ENCODE assay signal across 16 cellular contexts in the genomic region with DNA sequence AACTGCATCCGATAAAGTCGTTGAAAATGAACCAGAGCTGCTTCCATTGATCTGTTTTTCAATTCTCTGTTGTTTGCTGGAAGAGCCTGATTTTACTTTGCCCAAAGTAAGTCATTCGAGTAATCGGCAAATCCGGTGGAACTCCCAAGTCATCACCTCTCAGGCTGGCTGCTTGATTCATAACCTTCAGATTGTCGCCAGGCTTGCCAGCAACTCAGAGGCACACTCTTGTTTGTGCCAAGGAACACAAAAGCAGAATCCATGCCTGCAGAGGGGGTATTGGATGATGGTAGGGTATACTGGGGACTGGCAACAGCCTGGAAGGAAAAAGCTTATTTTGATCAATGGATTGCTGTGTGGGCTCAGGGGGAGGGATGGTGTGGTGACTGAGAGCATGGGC.
A peak's percentile ranks its signal among the peaks of the same experiment; 100 is the strongest.
DNase-seq lines count a peak whose midpoint lies in the region; ATAC-seq lines count a peak whose summit lies in the region.
"Had no signal": no experiment of that assay in that cellular context is flagged by ENCODE, and none has a peak within 500 bp of the region (broad histone marks: within the 10 kb centered on the region; RNA-seq: fewer than 3 reads in every experiment).

No MANE protein-coding gene starts in this region.

- ATAC-seq in GM21717 (IDR thresholded peaks at IDR 0.05; ENCODE audit: unreplicated experiment): no peak
- ATAC-seq: CD8-positive, alpha-beta T cell had no signal

- DNase-seq in Ammon's horn (ENCODE audit: low spot score) (peak; percentile 17), NCI-H446 (lab: John Stamatoyannopoulos, UW) (peak; percentile 37 to 77), cerebellar cortex (ENCODE audit: low spot score) (peak; percentile 1), pons (ENCODE audit: low spot score) (peak; percentile 4), NCI-H1930 (lab: John Stamatoyannopoulos, UW) (no peak), SIG-M5 treated with dmso at 0.1 percent for 504 hours (lab: John Stamatoyannopoulos, UW; ENCODE audit: unreplicated experiment) (no peak)
- DNase-seq: 8988T; Calu3; CD8-positive, alpha-beta T cell; DMS53; DND-41; EL; GOT3; H7; IMR-90 had no signal

Comparison
In these comparisons a context has a peak if more than half of its experiments do, and no peak if none do; other contexts are left out.
1. DNase-seq: peak in Ammon's horn (single experiment), NCI-H446 (2 of 2), cerebellar cortex (single experiment) and pons (single experiment); none in NCI-H1930 (0 of 2) and SIG-M5 treated with dmso at 0.1 percent for 504 hours (single experiment).